Comparison of ENCODE assay signal across 18 cellular contexts in genomic region chr18:46069524-46069923, GRCh38. TPM values are rescaled to one million over a fixed set of nuclear protein-coding genes. Genes with fewer than 3 reads are reported as not detected.
A peak's percentile ranks its signal among the peaks of the same experiment; 100 is the strongest.
DNase-seq lines count a peak whose midpoint lies in the region; ATAC-seq, FAIRE-seq and TF ChIP-seq lines count a peak whose summit lies in the region.
"Had no signal": no experiment of that assay in that cellular context is flagged by ENCODE, and none has a peak within 500 bp of the region (broad histone marks: within the 10 kb centered on the region; RNA-seq: fewer than 3 reads in every experiment).

No MANE protein-coding gene starts in this region.

- H2AFZ ChIP-seq in GM23248 (no peak overlapping the region), GM12878 (ENCODE audit: control insufficient read depth, low read depth, low read length) (no peak overlapping the region)

- H3K9ac ChIP-seq in GM23248 (no peak overlapping the region), GM12878 (ENCODE audit: control insufficient read depth, insufficient read depth, low read length) (no peak overlapping the region)

- H3K9me3 Mint-ChIP-seq in CD4-positive, alpha-beta memory T cell: no peaks in the 10 kb centered on the region
- H3K9me3 Mint-ChIP-seq in naive thymus-derived CD4-positive, alpha-beta T cell: peaks cover 0 to 4% (median 0%) of the 10 kb centered on the region in 11 donors
- H3K9me3 Mint-ChIP-seq: effector memory CD8-positive, alpha-beta T cell had no signal

- TF ChIP-seq EP300 in GM12878 (IDR thresholded peaks at IDR 0.05; ENCODE audit: borderline replicate concordance in 1 of 2, control insufficient read depth in 1 of 2, low read depth in 2 of 2, low read length in 2 of 2): no peak

- peaks cover 25 to 47% (median 38%) of the 10 kb centered on the region in 4 donors for H3K4me1 Mint-ChIP-seq in CD4-positive, alpha-beta memory T cell
- peaks cover 23 to 48% (median 40%) of the 10 kb centered on the region in 7 donors for H3K4me1 Mint-ChIP-seq in naive thymus-derived CD4-positive, alpha-beta T cell

- peaks cover 10% of the 10 kb centered on the region; the same call in 1 of the 2 replicates for H3K79me2 ChIP-seq in GM23248 (ENCODE audit: insufficient read depth)
- no peaks in the 10 kb centered on the region; the same call in none of the 2 replicates for H3K79me2 ChIP-seq in GM12878 (ENCODE audit: control insufficient read depth, insufficient read depth, low read length)

- no peak overlapping the region for H3K27ac ChIP-seq in CD4-positive, alpha-beta memory T cell (ENCODE audit: low read depth, low read length)
- no peak overlapping the region for H3K27ac ChIP-seq in GM23248
- H3K27ac ChIP-seq in GM12878 (ENCODE audit: control insufficient read depth, insufficient read depth): 0 out of 2 replicates have a peak overlapping the region, but pooled peaks have one; percentile 10
- no peak overlapping the region for H3K27ac ChIP-seq in naive thymus-derived CD4-positive, alpha-beta T cell (ENCODE audit: low read depth, low read length)

- no peak for DNase-seq in CD4-positive, alpha-beta memory T cell
- DNase-seq in GM23248 (peak; percentile 25), GM12878 (ENCODE audit: low read depth, low spot score) (no peak), NCI-H1930 (lab: John Stamatoyannopoulos, UW) (no peak), Kasumi-1 (lab: John Stamatoyannopoulos, UW) (no peak), ACHN (no peak)
- no peak for DNase-seq in naive thymus-derived CD4-positive, alpha-beta T cell
- DNase-seq in stimulated activated CD4-positive, alpha-beta T cell treated with anti-CD3 and anti-CD28 coated beads, Interleukin-2, amount 100 ng/mL, for 24 hours: no peak
- DNase-seq: activated naive CD4-positive, alpha-beta T cell treated with anti-CD3 and anti-CD28 coated beads, Interleukin-2, amount 50 U/mL, for 16 hours; caudate nucleus; effector memory CD8-positive, alpha-beta T cell; EL; posterior cingulate gyrus; stimulated activated CD4-positive, alpha-beta T cell treated with anti-CD3 and anti-CD28 coated beads, Interleukin-15, amount 100 ng/mL, for 24 hours had no signal

- H3K36me3 ChIP-seq in CD4-positive, alpha-beta memory T cell (ENCODE audit: insufficient read depth, low read length): no peaks in the 10 kb centered on the region
- H3K36me3 ChIP-seq in GM23248 (ENCODE audit: low read depth): no peaks in the 10 kb centered on the region
- no peaks in the 10 kb centered on the region; a peak in 1 of 4 replicates for H3K36me3 ChIP-seq in GM12878 (ENCODE audit: control insufficient read depth in 2 of 2, insufficient read depth in 2 of 2, low read length in 1 of 2)
- H3K36me3 ChIP-seq in naive thymus-derived CD4-positive, alpha-beta T cell (ENCODE audit: control insufficient read depth in 2 of 3, insufficient read depth in 3 of 3, low read length in 3 of 3): peaks cover 0 to 4% (median 0%) of the 10 kb centered on the region in 3 experiments
- H3K36me3 ChIP-seq: thoracic aorta had no signal

- intact Hi-C loops in CD4-positive, alpha-beta memory T cell (cut with micrococcal nuclease): no loop called here
- intact Hi-C loops in GM12878 (cut with micrococcal nuclease; ENCODE audit: unreplicated experiment): no loop called here
- intact Hi-C loops in naive thymus-derived CD4-positive, alpha-beta T cell (cut with micrococcal nuclease): no loop called here

- no peak for TF ChIP-seq RAD21 in GM12878 (IDR thresholded peaks at IDR 0.05; ENCODE audit: insufficient read depth, low read depth, low read length)

- peak overlapping the region in 5 of 8 donors; percentile 9 to 94 (median 49) for H3K4me3 Mint-ChIP-seq in CD4-positive, alpha-beta memory T cell
- H3K4me3 Mint-ChIP-seq in naive thymus-derived CD4-positive, alpha-beta T cell: peak overlapping the region in 5 of 10 donors; percentile 2 to 85 (median 10)
- H3K4me3 Mint-ChIP-seq: B cell had no signal

- H3K27ac Mint-ChIP-seq in CD4-positive, alpha-beta memory T cell: peak overlapping the region in 2 of 7 donors; percentile 19 to 50
- H3K27ac Mint-ChIP-seq in naive thymus-derived CD4-positive, alpha-beta T cell: peak overlapping the region in 5 of 9 donors; percentile 1 to 32 (median 2)
- H3K27ac Mint-ChIP-seq: B cell had no signal

- H3K4me2 ChIP-seq in GM23248 (ENCODE audit: unreplicated experiment) (no peak overlapping the region), GM12878 (ENCODE audit: control insufficient read depth, insufficient read depth) (0 out of 2 replicates have a peak overlapping the region, but pooled peaks have one; percentile 12)

- SMC1A ChIA-PET in GM12878 (lab: Charles Lee; ENCODE audit: uncharacterized antibody, unreplicated experiment): interaction anchor here (1.0 to 1.3 kb wide), 2 partner anchors 97 to 149 kb away, joined by 3 to 4 read pairs; no protein-coding TSS in a partner anchor

- no peaks in the 10 kb centered on the region for H4K20me1 ChIP-seq in GM23248 (ENCODE audit: insufficient read depth)
- no peaks in the 10 kb centered on the region for H4K20me1 ChIP-seq in GM12878 (ENCODE audit: control insufficient read depth, insufficient read depth)

- TF ChIP-seq CTCF in GM12878 (IDR thresholded peaks at IDR 0.05 in 2 of 3, conservative IDR thresholded peaks at IDR 0.05 in 1 of 3; ENCODE audit: control insufficient read depth in 2 of 3, extremely low read depth in 1 of 3, insufficient read depth in 1 of 3, low read depth in 3 of 3, low read length in 3 of 3): no peak

- no peaks in the 10 kb centered on the region for H3K9me2 ChIP-seq in GM23248 (ENCODE audit: insufficient read depth)

- POLR2A ChIA-PET in CD4-positive, alpha-beta memory T cell (lab: Charles Lee; ENCODE audit: partially characterized antibody): interaction anchor here (0.5 kb wide), 1 partner anchor 27 kb away, joined by 3 read pairs; no protein-coding TSS in a partner anchor
- POLR2A ChIA-PET in GM12878 (lab: Charles Lee): interaction anchor here (0.8 kb wide), 1 partner anchor 28 kb away, joined by 3 read pairs; no protein-coding TSS in a partner anchor
- POLR2A ChIA-PET in naive thymus-derived CD4-positive, alpha-beta T cell (lab: Charles Lee): interaction anchor here (0.6 to 1.4 kb wide), 3 partner anchors 9 to 399 kb away, joined by 3 read pairs; no protein-coding TSS in a partner anchor

- no peak for TF ChIP-seq POLR2A in GM12878 (IDR thresholded peaks at IDR 0.05; ENCODE audit: low read depth, low read length)

- no peaks in the 10 kb centered on the region for H3K27me3 Mint-ChIP-seq in CD4-positive, alpha-beta memory T cell
- H3K27me3 Mint-ChIP-seq in naive thymus-derived CD4-positive, alpha-beta T cell: no peaks in the 10 kb centered on the region
- H3K27me3 Mint-ChIP-seq: effector memory CD8-positive, alpha-beta T cell had no signal

- H3K9me3 ChIP-seq in CD4-positive, alpha-beta memory T cell (ENCODE audit: control insufficient read depth in 1 of 2, low read length in 2 of 2): no peaks in the 10 kb centered on the region
- H3K9me3 ChIP-seq in GM23248 (ENCODE audit: low read depth) (no peaks in the 10 kb centered on the region), GM12878 (replicated peaks; ENCODE audit: control insufficient read depth, insufficient read depth, low read length) (no peaks in the 10 kb centered on the region; the same call in 2 of the 3 replicates)
- H3K9me3 ChIP-seq in naive thymus-derived CD4-positive, alpha-beta T cell (ENCODE audit: control insufficient read depth in 2 of 3, low read length in 3 of 3): no peaks in the 10 kb centered on the region
- H3K9me3 ChIP-seq: thoracic aorta had no signal

- FAIRE-seq in GM12878 (lab: Jason Lieb, UNC): no peak
- FAIRE-seq: HTR-8/SVneo, islet of Langerhans had no signal

- ATAC-seq in GM12878: no peak
- ATAC-seq in naive thymus-derived CD4-positive, alpha-beta T cell: no peak
- ATAC-seq: effector memory CD8-positive, alpha-beta T cell had no signal

- H3K4me1 ChIP-seq in CD4-positive, alpha-beta memory T cell (ENCODE audit: insufficient read depth, low read length): peaks cover 44% of the 10 kb centered on the region
- H3K4me1 ChIP-seq in GM23248 (ENCODE audit: insufficient read depth): peaks cover 6% of the 10 kb centered on the region; the same call in 1 of the 2 replicates
- peaks cover 14% of the 10 kb centered on the region for H3K4me1 ChIP-seq in GM12878 (ENCODE audit: control insufficient read depth, insufficient read depth, low read length)
- peaks cover 13 to 25% of the 10 kb centered on the region in 2 donors for H3K4me1 ChIP-seq in naive thymus-derived CD4-positive, alpha-beta T cell (ENCODE audit: control insufficient read depth in 2 of 2, insufficient read depth in 2 of 2, low read length in 2 of 2)

- RAD21 ChIA-PET in GM12878 (lab: Charles Lee; ENCODE audit: unreplicated experiment): interaction anchor here (1.1 kb wide), 1 partner anchor 192 kb away, joined by 3 read pairs; no protein-coding TSS in a partner anchor

- no TSS peak for BruUV-seq in GM12878 (replicated peaks; lab: Mats Ljungman, UMichigan)

- H3K27me3 ChIP-seq in CD4-positive, alpha-beta memory T cell (ENCODE audit: insufficient read depth, low read length): no peaks in the 10 kb centered on the region
- H3K27me3 ChIP-seq in GM23248 (replicated peaks; ENCODE audit: insufficient read depth) (no peaks in the 10 kb centered on the region), GM12878 (replicated peaks in 1 of 2; ENCODE audit: control insufficient read depth in 2 of 2, insufficient read depth in 2 of 2, low read length in 1 of 2) (no peaks in the 10 kb centered on the region; a peak in 1 of 4 replicates)
- H3K27me3 ChIP-seq in naive thymus-derived CD4-positive, alpha-beta T cell (ENCODE audit: control insufficient read depth in 2 of 2, insufficient read depth in 2 of 2, low read length in 2 of 2): no peaks in the 10 kb centered on the region

- H3K36me3 Mint-ChIP-seq in CD4-positive, alpha-beta memory T cell: peaks cover 3% of the 10 kb centered on the region in 2 donors
- peaks cover 0 to 5% (median 4%) of the 10 kb centered on the region in 5 donors for H3K36me3 Mint-ChIP-seq in naive thymus-derived CD4-positive, alpha-beta T cell

- in situ Hi-C loops in GM23248 (cut with MboI): no loop called here
- in situ Hi-C loops in GM12878 (cut with MboI): no loop called here
- in situ Hi-C loops in ACHN (cut with HindIII; ENCODE audit: low pct_ligation_motif_present, low pct_unique_long_range_greater_than_20kb, low sequenced_read_pairs): no loop called here

- CTCF ChIA-PET in CD4-positive, alpha-beta memory T cell (lab: Charles Lee; ENCODE audit: partially characterized antibody): interaction anchor here (0.6 kb wide), 1 partner anchor 117 kb away, joined by 3 read pairs; no protein-coding TSS in a partner anchor
- CTCF ChIA-PET in GM12878 (lab: Yijun Ruan, JAX): interaction anchor here (1.0 to 5.4 kb wide), 2 partner anchors 128 to 405 kb away, joined by 3 to 78 read pairs; no protein-coding TSS in a partner anchor
- CTCF ChIA-PET in naive thymus-derived CD4-positive, alpha-beta T cell (lab: Charles Lee): interaction anchor here (0.7 to 2.1 kb wide), 2 partner anchors 7 to 145 kb away, joined by 3 to 6 read pairs; no protein-coding TSS in a partner anchor

- H3K4me3 ChIP-seq in CD4-positive, alpha-beta memory T cell (ENCODE audit: low read length in 2 of 2): no peak overlapping the region
- H3K4me3 ChIP-seq in GM23248 (no peak overlapping the region), GM12878 (no peak overlapping the region; the same call in 1 of the 2 replicates)
- H3K4me3 ChIP-seq in naive thymus-derived CD4-positive, alpha-beta T cell (ENCODE audit: low read length): no peak overlapping the region
- H3K4me3 ChIP-seq: thoracic aorta had no signal

- WGBS in GM23248 (ENCODE audit: low coverage in 1 of 2, low lambda C conversion rate in 2 of 2, missing lambda C conversion rate in 2 of 2), 2 experiments: 80 to 87% methylated on average over 4 of the region's 4 CpGs
- 49% methylated on average over 4 of the region's 4 CpGs for WGBS in GM12878 (ENCODE audit: insufficient coverage, insufficient replicate concordance, low lambda C conversion rate, missing lambda C conversion rate)

- peaks cover 11% of the 10 kb centered on the region; the same call in 1 of the 2 replicates for H3F3A ChIP-seq in GM23248 (ENCODE audit: insufficient read depth)

RNA-seq across cellular contexts. Expression of gene PSTPIP2, which starts 2.5 kb away (rescaled TPM):
- 10 to 100 TPM; 13.3 to 14.0 TPM for total RNA-seq in CD4-positive, alpha-beta memory T cell
- polyA plus RNA-seq in CD4-positive, alpha-beta memory T cell: 10 to 100 TPM; 10.9 to 19.7 TPM
- total RNA-seq in GM23248 (2014; rRNA removed; shearing (Covaris generic)): 2.8 and 3.8 TPM in 2 replicates
- polyA plus RNA-seq in GM23248 (2016; fragmentation: Nextera tagmentation; extraction: Ambion mirVana) (6.4 and 6.7 TPM in 2 replicates), GM12878 (2011; rRNA removed) (0.69 and 0.82 TPM in 2 replicates), GM12878 (2014; fragmentation: Illumina TruSeq; extraction: Trizol) (38.4 and 44.3 TPM in 2 replicates), GM12878 (2014; fragmentation: Nextera tagmentation; extraction: Ambion mirVana) (10 to 100 TPM; 12.6 to 15.5 TPM), GM12878 (2014; rRNA removed) (24.6 and 30.5 TPM in 2 replicates), GM12878 (2016; fragmentation: Nextera tagmentation; extraction: Ambion mirVana) (10 to 100 TPM; 26.5 to 28.9 TPM)
- total RNA-seq in GM12878 (2013; cell fraction: nucleolus; rRNA removed): 0.92 and 1.2 TPM in 2 replicates
- total RNA-seq in GM12878 (2014; rRNA removed) (23.0 and 23.6 TPM in 2 replicates), GM12878 (2014; rRNA removed; fragmentation: Illumina TruSeq; extraction: Trizol) (27.0 and 28.8 TPM in 2 replicates), GM12878 (2021) (21.2 and 23.5 TPM in 2 replicates)
- polyA plus RNA-seq in GM12878 (2011; ENCODE audit: low read depth): 9.9 TPM
- polyA plus RNA-seq in GM12878 (2011; cell fraction: cytosol; rRNA removed): 0.36 and 0.45 TPM in 2 replicates
- 0.27 and 0.70 TPM in 2 replicates for polyA plus RNA-seq in GM12878 (2011; cell fraction: nucleus; rRNA removed)
- 13.0 and 14.7 TPM in 2 replicates for polyA plus RNA-seq in GM12878 (2012)
- polyA minus RNA-seq in GM12878 (2011; rRNA and poly(A)+ RNA removed): 0.15 and 0.29 TPM in 2 replicates
- polyA minus RNA-seq in GM12878 (2011; cell fraction: cytosol; rRNA and poly(A)+ RNA removed): 0.42 TPM in 1 of 2 replicates, not detected in the other
- polyA minus RNA-seq in GM12878 (2011; cell fraction: nucleus; rRNA and poly(A)+ RNA removed): 0.12 and 0.29 TPM in 2 replicates
- 10 to 100 TPM; 11.1 to 24.6 (median 15.2) TPM for total RNA-seq in naive thymus-derived CD4-positive, alpha-beta T cell
- 10 to 100 TPM; 13.5 to 15.9 TPM for polyA plus RNA-seq in naive thymus-derived CD4-positive, alpha-beta T cell

RNA-seq across cellular contexts. Expression of gene ATP5F1A, which starts 28.6 kb away (rescaled TPM):
- total RNA-seq in CD4-positive, alpha-beta memory T cell: 100 to 1,000 TPM; 212 to 225 TPM
- polyA plus RNA-seq in CD4-positive, alpha-beta memory T cell: 100 to 1,000 TPM; 443 to 681 TPM
- total RNA-seq in GM23248 (2014; rRNA removed; shearing (Covaris generic)): 562 and 618 TPM in 2 replicates
- polyA plus RNA-seq in GM23248 (2016; fragmentation: Nextera tagmentation; extraction: Ambion mirVana) (353 and 366 TPM in 2 replicates), GM12878 (2011; rRNA removed) (779 and 780 TPM in 2 replicates), GM12878 (2014; fragmentation: Illumina TruSeq; extraction: Trizol) (631 and 687 TPM in 2 replicates), GM12878 (2014; fragmentation: Nextera tagmentation; extraction: Ambion mirVana) (1,000 to 10,000 TPM in 1 of 2 experiments, 100 to 1,000 TPM in 1; 863 to 1,161 TPM), GM12878 (2014; rRNA removed) (483 and 626 TPM in 2 replicates), GM12878 (2016; fragmentation: Nextera tagmentation; extraction: Ambion mirVana) (100 to 1,000 TPM; 815 to 828 TPM)
- 245 and 272 TPM in 2 replicates for total RNA-seq in GM12878 (2013; cell fraction: nucleolus; rRNA removed)
- total RNA-seq in GM12878 (2014; rRNA removed) (628 and 706 TPM in 2 replicates), GM12878 (2014; rRNA removed; fragmentation: Illumina TruSeq; extraction: Trizol) (638 and 668 TPM in 2 replicates), GM12878 (2021) (584 and 592 TPM in 2 replicates)
- 366 TPM for polyA plus RNA-seq in GM12878 (2011; ENCODE audit: low read depth)
- 859 and 991 TPM in 2 replicates for polyA plus RNA-seq in GM12878 (2011; cell fraction: cytosol; rRNA removed)
- 432 and 642 TPM in 2 replicates for polyA plus RNA-seq in GM12878 (2011; cell fraction: nucleus; rRNA removed)
- polyA plus RNA-seq in GM12878 (2012): 352 and 442 TPM in 2 replicates
- polyA minus RNA-seq in GM12878 (2011; rRNA and poly(A)+ RNA removed): 930 and 952 TPM in 2 replicates
- polyA minus RNA-seq in GM12878 (2011; cell fraction: cytosol; rRNA and poly(A)+ RNA removed): 255 and 313 TPM in 2 replicates
- polyA minus RNA-seq in GM12878 (2011; cell fraction: nucleus; rRNA and poly(A)+ RNA removed): 87.5 and 150 TPM in 2 replicates
- 100 to 1,000 TPM; 181 to 311 (median 212) TPM for total RNA-seq in naive thymus-derived CD4-positive, alpha-beta T cell
- polyA plus RNA-seq in naive thymus-derived CD4-positive, alpha-beta T cell: 100 to 1,000 TPM; 484 to 541 TPM

RNA-seq across cellular contexts. Expression of gene HAUS1, which starts 34.7 kb away (rescaled TPM):
- 10 to 100 TPM; 23.2 to 23.3 TPM for total RNA-seq in CD4-positive, alpha-beta memory T cell
- polyA plus RNA-seq in CD4-positive, alpha-beta memory T cell: 10 to 100 TPM; 39.6 to 82.6 TPM
- total RNA-seq in GM23248 (2014; rRNA removed; shearing (Covaris generic)): 24.2 and 31.9 TPM in 2 replicates
- polyA plus RNA-seq in GM23248 (2016; fragmentation: Nextera tagmentation; extraction: Ambion mirVana) (33.6 and 36.9 TPM in 2 replicates), GM12878 (2011; rRNA removed) (85.5 and 142 TPM in 2 replicates), GM12878 (2014; fragmentation: Illumina TruSeq; extraction: Trizol) (98.3 and 102 TPM in 2 replicates), GM12878 (2014; fragmentation: Nextera tagmentation; extraction: Ambion mirVana) (100 to 1,000 TPM; 173 to 182 TPM), GM12878 (2014; rRNA removed) (44.7 and 54.6 TPM in 2 replicates), GM12878 (2016; fragmentation: Nextera tagmentation; extraction: Ambion mirVana) (100 to 1,000 TPM; 106 to 119 TPM)
- total RNA-seq in GM12878 (2013; cell fraction: nucleolus; rRNA removed): 5.8 and 10.9 TPM in 2 replicates
- total RNA-seq in GM12878 (2014; rRNA removed) (41.2 and 56.0 TPM in 2 replicates), GM12878 (2014; rRNA removed; fragmentation: Illumina TruSeq; extraction: Trizol) (75.1 and 79.6 TPM in 2 replicates), GM12878 (2021) (52.4 and 58.7 TPM in 2 replicates)
- 30.4 TPM for polyA plus RNA-seq in GM12878 (2011; ENCODE audit: low read depth)
- polyA plus RNA-seq in GM12878 (2011; cell fraction: cytosol; rRNA removed): 34.6 and 41.4 TPM in 2 replicates
- 21.8 and 23.1 TPM in 2 replicates for polyA plus RNA-seq in GM12878 (2011; cell fraction: nucleus; rRNA removed)
- 35.7 and 37.6 TPM in 2 replicates for polyA plus RNA-seq in GM12878 (2012)
- polyA minus RNA-seq in GM12878 (2011; rRNA and poly(A)+ RNA removed): 14.2 and 18.6 TPM in 2 replicates
- polyA minus RNA-seq in GM12878 (2011; cell fraction: cytosol; rRNA and poly(A)+ RNA removed): 17.8 and 24.2 TPM in 2 replicates
- 5.2 and 6.0 TPM in 2 replicates for polyA minus RNA-seq in GM12878 (2011; cell fraction: nucleus; rRNA and poly(A)+ RNA removed)
- 10 to 100 TPM; 10.4 to 47.2 (median 15.2) TPM for total RNA-seq in naive thymus-derived CD4-positive, alpha-beta T cell
- polyA plus RNA-seq in naive thymus-derived CD4-positive, alpha-beta T cell: 10 to 100 TPM; 30.0 to 42.7 TPM
